1 cellular context compared by ENCODE assay signal in the genomic region with DNA sequence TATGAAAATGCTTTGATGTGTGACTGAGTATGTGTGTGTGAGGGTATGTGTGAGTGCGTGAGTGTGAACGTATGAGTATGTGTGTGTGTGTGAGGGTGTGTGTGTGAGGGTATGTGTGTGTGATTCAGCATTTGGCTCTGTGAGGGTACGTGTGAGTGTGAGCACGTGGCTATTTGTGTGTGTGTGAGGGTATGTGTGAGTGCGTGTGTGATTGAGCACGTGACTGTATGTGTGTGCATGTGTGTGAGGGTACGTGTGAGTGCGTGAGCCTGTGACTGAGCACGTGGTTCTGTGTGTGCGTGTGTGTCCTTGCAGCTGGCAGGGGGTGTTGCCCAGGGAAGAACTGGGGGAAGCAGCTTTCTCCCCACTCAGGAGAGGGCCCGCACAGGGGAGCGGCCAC.
TF ChIP-seq lines count a peak whose summit lies in the region.

No MANE protein-coding gene starts in this region.

TF ChIP-seq in HEK293, 187 proteins besides CTCF, POLR2A, EP300 and RAD21 (continued from another document):
- TF ChIP-seq ZNF148 (tag by site-specific recombination; IDR thresholded peaks at IDR 0.05; ENCODE audit: borderline replicate concordance) (no peak), KLF8 (tag by site-specific recombination; IDR thresholded peaks at IDR 0.05) (no peak), KLF7 (tag by site-specific recombination; IDR thresholded peaks at IDR 0.05; ENCODE audit: borderline replicate concordance) (no peak), ZBTB1 (tag by site-specific recombination; IDR thresholded peaks at IDR 0.05) (no peak), PRDM2 (tag by site-specific recombination; IDR thresholded peaks at IDR 0.05; ENCODE audit: borderline replicate concordance) (no peak)
